1 cellular context compared by ENCODE assay signal in the genomic region with DNA sequence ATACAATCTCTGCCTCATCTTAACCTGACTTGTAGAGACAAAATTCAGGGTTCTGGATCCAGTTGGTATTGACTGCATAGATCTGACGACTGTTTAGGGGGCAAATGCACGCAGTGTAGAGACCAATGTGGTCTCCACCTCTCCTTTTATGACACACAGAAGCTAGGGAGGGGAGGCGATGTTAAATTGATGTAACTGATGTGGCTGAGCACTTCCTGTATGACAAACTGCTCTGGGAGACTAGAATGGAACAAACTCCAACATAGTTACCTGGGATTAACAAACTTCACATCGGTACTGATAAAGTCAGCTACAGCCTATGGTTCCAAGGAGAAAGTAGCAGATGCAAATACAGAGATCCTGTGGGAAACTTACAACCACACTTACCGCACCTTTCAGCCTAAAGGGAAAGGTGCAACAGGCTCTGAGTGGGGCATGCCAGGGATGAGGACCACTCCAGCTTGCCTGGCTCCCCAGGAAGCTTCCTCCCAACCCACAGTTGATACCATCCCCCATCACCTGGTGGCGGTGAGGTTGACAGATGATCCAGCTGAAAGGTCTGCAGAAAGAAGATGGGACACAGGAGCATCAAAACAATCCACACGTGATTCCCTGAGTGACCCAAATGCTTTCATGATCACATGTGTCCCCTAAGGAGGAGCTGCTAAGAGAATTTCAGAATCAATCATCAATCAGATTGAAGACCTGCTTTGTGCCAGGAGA.
TF ChIP-seq lines count a peak whose summit lies in the region.

No MANE protein-coding gene starts in this region.

TF ChIP-seq in WTC11, 78 proteins besides CTCF, POLR2A, EP300 and RAD21 (continued from another document):
- TF ChIP-seq, protein P1, sequence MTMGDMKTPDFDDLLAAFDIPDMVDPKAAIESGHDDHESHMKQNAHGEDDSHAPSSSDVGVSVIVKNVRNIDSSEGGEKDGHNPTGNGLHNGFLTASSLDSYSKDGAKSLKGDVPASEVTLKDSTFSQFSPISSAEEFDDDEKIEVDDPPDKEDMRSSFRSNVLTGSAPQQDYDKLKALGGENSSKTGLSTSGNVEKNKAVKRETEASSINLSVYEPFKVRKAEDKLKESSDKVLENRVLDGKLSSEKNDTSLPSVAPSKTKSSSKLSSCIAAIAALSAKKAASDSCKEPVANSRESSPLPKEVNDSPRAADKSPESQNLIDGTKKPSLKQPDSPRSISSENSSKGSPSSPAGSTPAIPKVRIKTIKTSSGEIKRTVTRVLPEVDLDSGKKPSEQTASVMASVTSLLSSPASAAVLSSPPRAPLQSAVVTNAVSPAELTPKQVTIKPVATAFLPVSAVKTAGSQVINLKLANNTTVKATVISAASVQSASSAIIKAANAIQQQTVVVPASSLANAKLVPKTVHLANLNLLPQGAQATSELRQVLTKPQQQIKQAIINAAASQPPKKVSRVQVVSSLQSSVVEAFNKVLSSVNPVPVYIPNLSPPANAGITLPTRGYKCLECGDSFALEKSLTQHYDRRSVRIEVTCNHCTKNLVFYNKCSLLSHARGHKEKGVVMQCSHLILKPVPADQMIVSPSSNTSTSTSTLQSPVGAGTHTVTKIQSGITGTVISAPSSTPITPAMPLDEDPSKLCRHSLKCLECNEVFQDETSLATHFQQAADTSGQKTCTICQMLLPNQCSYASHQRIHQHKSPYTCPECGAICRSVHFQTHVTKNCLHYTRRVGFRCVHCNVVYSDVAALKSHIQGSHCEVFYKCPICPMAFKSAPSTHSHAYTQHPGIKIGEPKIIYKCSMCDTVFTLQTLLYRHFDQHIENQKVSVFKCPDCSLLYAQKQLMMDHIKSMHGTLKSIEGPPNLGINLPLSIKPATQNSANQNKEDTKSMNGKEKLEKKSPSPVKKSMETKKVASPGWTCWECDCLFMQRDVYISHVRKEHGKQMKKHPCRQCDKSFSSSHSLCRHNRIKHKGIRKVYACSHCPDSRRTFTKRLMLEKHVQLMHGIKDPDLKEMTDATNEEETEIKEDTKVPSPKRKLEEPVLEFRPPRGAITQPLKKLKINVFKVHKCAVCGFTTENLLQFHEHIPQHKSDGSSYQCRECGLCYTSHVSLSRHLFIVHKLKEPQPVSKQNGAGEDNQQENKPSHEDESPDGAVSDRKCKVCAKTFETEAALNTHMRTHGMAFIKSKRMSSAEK (CRISPR knock-in tag; IDR thresholded peaks at IDR 0.05; ENCODE audit: borderline replicate concordance), result no peak
- no peak for TF ChIP-seq TP53 (CRISPR knock-in tag; IDR thresholded peaks at IDR 0.05)
- no peak for TF ChIP-seq ZNF317 (CRISPR knock-in tag; IDR thresholded peaks at IDR 0.05; ENCODE audit: borderline replicate concordance, low read depth)
- TF ChIP-seq ETV6 (CRISPR knock-in tag; IDR thresholded peaks at IDR 0.05), result no peak
- TF ChIP-seq GRHL2 (CRISPR knock-in tag; IDR thresholded peaks at IDR 0.05; ENCODE audit: insufficient replicate concordance, severe bottlenecking), result no peak
- no peak for TF ChIP-seq IRF2 (CRISPR knock-in tag; IDR thresholded peaks at IDR 0.05; ENCODE audit: borderline replicate concordance, low read depth)
- TF ChIP-seq EMX1 (CRISPR knock-in tag; IDR thresholded peaks at IDR 0.05), result no peak
- no peak for TF ChIP-seq NR3C1 (CRISPR knock-in tag; conservative IDR thresholded peaks at IDR 0.05; ENCODE audit: low read depth)
- TF ChIP-seq, protein P2, sequence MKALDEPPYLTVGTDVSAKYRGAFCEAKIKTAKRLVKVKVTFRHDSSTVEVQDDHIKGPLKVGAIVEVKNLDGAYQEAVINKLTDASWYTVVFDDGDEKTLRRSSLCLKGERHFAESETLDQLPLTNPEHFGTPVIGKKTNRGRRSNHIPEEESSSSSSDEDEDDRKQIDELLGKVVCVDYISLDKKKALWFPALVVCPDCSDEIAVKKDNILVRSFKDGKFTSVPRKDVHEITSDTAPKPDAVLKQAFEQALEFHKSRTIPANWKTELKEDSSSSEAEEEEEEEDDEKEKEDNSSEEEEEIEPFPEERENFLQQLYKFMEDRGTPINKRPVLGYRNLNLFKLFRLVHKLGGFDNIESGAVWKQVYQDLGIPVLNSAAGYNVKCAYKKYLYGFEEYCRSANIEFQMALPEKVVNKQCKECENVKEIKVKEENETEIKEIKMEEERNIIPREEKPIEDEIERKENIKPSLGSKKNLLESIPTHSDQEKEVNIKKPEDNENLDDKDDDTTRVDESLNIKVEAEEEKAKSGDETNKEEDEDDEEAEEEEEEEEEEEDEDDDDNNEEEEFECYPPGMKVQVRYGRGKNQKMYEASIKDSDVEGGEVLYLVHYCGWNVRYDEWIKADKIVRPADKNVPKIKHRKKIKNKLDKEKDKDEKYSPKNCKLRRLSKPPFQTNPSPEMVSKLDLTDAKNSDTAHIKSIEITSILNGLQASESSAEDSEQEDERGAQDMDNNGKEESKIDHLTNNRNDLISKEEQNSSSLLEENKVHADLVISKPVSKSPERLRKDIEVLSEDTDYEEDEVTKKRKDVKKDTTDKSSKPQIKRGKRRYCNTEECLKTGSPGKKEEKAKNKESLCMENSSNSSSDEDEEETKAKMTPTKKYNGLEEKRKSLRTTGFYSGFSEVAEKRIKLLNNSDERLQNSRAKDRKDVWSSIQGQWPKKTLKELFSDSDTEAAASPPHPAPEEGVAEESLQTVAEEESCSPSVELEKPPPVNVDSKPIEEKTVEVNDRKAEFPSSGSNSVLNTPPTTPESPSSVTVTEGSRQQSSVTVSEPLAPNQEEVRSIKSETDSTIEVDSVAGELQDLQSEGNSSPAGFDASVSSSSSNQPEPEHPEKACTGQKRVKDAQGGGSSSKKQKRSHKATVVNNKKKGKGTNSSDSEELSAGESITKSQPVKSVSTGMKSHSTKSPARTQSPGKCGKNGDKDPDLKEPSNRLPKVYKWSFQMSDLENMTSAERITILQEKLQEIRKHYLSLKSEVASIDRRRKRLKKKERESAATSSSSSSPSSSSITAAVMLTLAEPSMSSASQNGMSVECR (CRISPR knock-in tag; IDR thresholded peaks at IDR 0.05; ENCODE audit: borderline replicate concordance), result no peak
- no peak for TF ChIP-seq ZNF121 (CRISPR knock-in tag; IDR thresholded peaks at IDR 0.05)
- no peak for TF ChIP-seq SMAD4 (CRISPR knock-in tag; IDR thresholded peaks at IDR 0.05)
- TF ChIP-seq PRRX2 (CRISPR knock-in tag; IDR thresholded peaks at IDR 0.05), result no peak
- no peak for TF ChIP-seq HMGA2 (CRISPR knock-in tag; IDR thresholded peaks at IDR 0.05)
